Comparison of ENCODE assay signal across 17 cellular contexts in the genomic region with DNA sequence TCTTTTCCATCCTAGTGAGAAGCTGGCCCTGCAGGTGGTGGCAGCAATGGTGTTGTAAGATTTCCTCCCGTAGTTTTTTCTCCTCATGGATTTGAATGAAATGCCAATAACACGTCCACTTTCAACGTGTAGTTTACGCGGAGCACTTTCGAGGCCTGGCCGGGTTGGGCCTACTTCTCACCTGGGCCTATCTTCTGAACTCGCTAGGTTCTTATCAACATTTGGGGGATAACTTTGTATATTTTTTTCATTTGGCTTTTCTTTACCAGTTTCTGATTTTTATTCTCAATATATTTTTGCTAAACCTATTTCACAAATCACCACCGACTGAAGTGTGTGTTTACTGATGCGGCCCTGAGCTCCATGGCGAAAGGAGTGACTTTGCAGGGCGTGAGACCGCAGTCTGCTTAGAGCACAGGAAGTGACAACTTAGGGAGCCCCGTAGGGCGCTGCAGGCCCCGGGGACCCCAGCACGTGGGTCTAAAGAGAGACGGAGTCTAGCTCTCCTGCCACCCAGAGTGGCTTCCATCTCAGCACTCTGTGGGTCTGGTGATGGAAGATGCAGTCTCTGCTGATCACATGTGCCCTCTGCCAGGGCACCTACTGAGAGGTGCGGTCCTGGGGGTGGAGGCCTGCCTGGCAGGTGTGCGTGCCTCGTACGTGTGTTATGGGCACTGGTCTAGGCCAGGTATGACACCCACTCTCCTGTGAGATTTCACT. TPM values are rescaled to one million over a fixed set of nuclear protein-coding genes. Genes with fewer than 3 reads are reported as not detected.
A peak's percentile ranks its signal among the peaks of the same experiment; 100 is the strongest.
DNase-seq lines count a peak whose midpoint lies in the region; ATAC-seq and FAIRE-seq lines count a peak whose summit lies in the region.
"Had no signal": no experiment of that assay in that cellular context is flagged by ENCODE, and none has a peak within 500 bp of the region (broad histone marks: within the 10 kb centered on the region; RNA-seq: fewer than 3 reads in every experiment).

No MANE protein-coding gene starts in this region.

- no peaks in the 10 kb centered on the region for H3K9me3 ChIP-seq in small intestine (ENCODE audit: control insufficient read depth, low read depth)
- H3K9me3 ChIP-seq: gastroesophageal sphincter, lower lobe of right lung had no signal

- H3K36me3 Mint-ChIP-seq in activated naive CD4-positive, alpha-beta T cell treated with anti-CD3 and anti-CD28 coated beads, Interleukin-2, amount 50 U/mL, for 72 hours: peaks cover 10 to 35% of the 10 kb centered on the region in 2 donors
- H3K36me3 Mint-ChIP-seq in activated T-helper 17 cell treated with anti-CD3 and anti-CD28 coated beads, Interleukin-2, amount 50 U/mL, for 72 hours (ENCODE audit: low read depth): peaks cover 96% of the 10 kb centered on the region
- H3K36me3 Mint-ChIP-seq in stimulated activated naive B cell treated with anti-CD40 and anti-IgM and Interleukin-4, amounts not matched to agents 10 μg/mL and 1 μg/mL and 100 μg/mL, for 72 hours: peaks cover 53 to 63% of the 10 kb centered on the region in 2 donors

- DNase-seq in activated naive CD4-positive, alpha-beta T cell treated with anti-CD3 and anti-CD28 coated beads, Interleukin-2, amount 50 U/mL, for 72 hours (ENCODE audit: low spot score in 2 of 2): no peak
- DNase-seq in activated naive CD4-positive, alpha-beta T cell treated with Interleukin-2 at 50 U/mL for 16 hours: no peak
- DNase-seq in mesenteric fat pad (ENCODE audit: low spot score) (peak; percentile 78), NCI-H2196 treated with DMSO at 0.1 percent for 48 hours (lab: John Stamatoyannopoulos, UW; ENCODE audit: unreplicated experiment) (no peak), germinal center (ENCODE audit: low spot score) (no peak), small intestine (no peak)
- DNase-seq in stimulated activated naive B cell treated with anti-CD40 and anti-IgM and Interleukin-4, amounts not matched to agents 10 μg/mL and 1 μg/mL and 100 μg/mL, for 72 hours: no peak
- DNase-seq: EL, KBM-7, lower lobe of right lung, naive B cell, NCI-H1417 treated with DMSO at 0.1 percent for 48 hours, substantia nigra, T-cell had no signal

- no peak overlapping the region for H3K4me3 ChIP-seq in small intestine (ENCODE audit: low read depth in 1 of 2, low read length in 2 of 2)
- H3K4me3 ChIP-seq: gastroesophageal sphincter, lower lobe of right lung had no signal

- H3K9me3 Mint-ChIP-seq in activated naive CD4-positive, alpha-beta T cell treated with anti-CD3 and anti-CD28 coated beads, Interleukin-2, amount 50 U/mL, for 72 hours: no peaks in the 10 kb centered on the region
- H3K9me3 Mint-ChIP-seq in activated T-helper 17 cell treated with anti-CD3 and anti-CD28 coated beads, Interleukin-2, amount 50 U/mL, for 72 hours: no peaks in the 10 kb centered on the region
- no peaks in the 10 kb centered on the region for H3K9me3 Mint-ChIP-seq in stimulated activated naive B cell treated with anti-CD40 and anti-IgM and Interleukin-4, amounts not matched to agents 10 μg/mL and 1 μg/mL and 100 μg/mL, for 72 hours
- H3K9me3 Mint-ChIP-seq: naive B cell, T-cell had no signal

- H3K4me1 ChIP-seq in small intestine (ENCODE audit: control insufficient read depth in 2 of 2, insufficient read depth in 1 of 2, low read depth in 1 of 2, low read length in 1 of 2): no peaks in the 10 kb centered on the region
- H3K4me1 ChIP-seq: gastroesophageal sphincter had no signal

- no peaks in the 10 kb centered on the region for H3K27me3 ChIP-seq in small intestine (ENCODE audit: control insufficient read depth in 2 of 2, insufficient read depth in 2 of 2, low read length in 2 of 2)
- H3K27me3 ChIP-seq: gastroesophageal sphincter had no signal

- 88 to 89% (median 88%) methylated on average over 22 of the region's 22 CpGs for WGBS in small intestine, 3 donors

- H3K36me3 ChIP-seq in small intestine (ENCODE audit: control insufficient read depth in 2 of 2, insufficient read depth in 2 of 2, low read length in 2 of 2): peaks cover 16 to 18% of the 10 kb centered on the region in 2 donors

- no peak for FAIRE-seq in small intestine (lab: Jason Lieb, UNC)

- H3K4me3 Mint-ChIP-seq in activated T-helper 17 cell treated with anti-CD3 and anti-CD28 coated beads, Interleukin-2, amount 50 U/mL, for 72 hours: no peak overlapping the region
- H3K4me3 Mint-ChIP-seq in stimulated activated naive B cell treated with anti-CD40 and anti-IgM and Interleukin-4, amounts not matched to agents 10 μg/mL and 1 μg/mL and 100 μg/mL, for 72 hours: no peak overlapping the region
- H3K4me3 Mint-ChIP-seq: naive B cell, T-cell had no signal

- H3K4me1 Mint-ChIP-seq in activated T-helper 17 cell treated with anti-CD3 and anti-CD28 coated beads, Interleukin-2, amount 50 U/mL, for 72 hours: no peaks in the 10 kb centered on the region
- no peaks in the 10 kb centered on the region for H3K4me1 Mint-ChIP-seq in stimulated activated naive B cell treated with anti-CD40 and anti-IgM and Interleukin-4, amounts not matched to agents 10 μg/mL and 1 μg/mL and 100 μg/mL, for 72 hours
- H3K4me1 Mint-ChIP-seq: naive B cell, T-cell had no signal

- peak overlapping the region; percentile 63 to 78 for H3K27ac Mint-ChIP-seq in activated naive CD4-positive, alpha-beta T cell treated with anti-CD3 and anti-CD28 coated beads, Interleukin-2, amount 50 U/mL, for 72 hours
- peak overlapping the region; percentile 19 for H3K27ac Mint-ChIP-seq in activated T-helper 17 cell treated with anti-CD3 and anti-CD28 coated beads, Interleukin-2, amount 50 U/mL, for 72 hours
- peak overlapping the region; percentile 70 for H3K27ac Mint-ChIP-seq in stimulated activated naive B cell treated with anti-CD40 and anti-IgM and Interleukin-4, amounts not matched to agents 10 μg/mL and 1 μg/mL and 100 μg/mL, for 72 hours

- no peak overlapping the region for H3K27ac ChIP-seq in small intestine (ENCODE audit: low read depth in 1 of 2, low read length in 1 of 2)
- H3K27ac ChIP-seq: epithelial cell of prostate, gastroesophageal sphincter, lower lobe of right lung had no signal

- ATAC-seq in activated naive CD4-positive, alpha-beta T cell treated with anti-CD3 and anti-CD28 coated beads, Interleukin-2, amount 50 U/mL, for 72 hours: no peak
- no peak for ATAC-seq in activated T-helper 17 cell treated with anti-CD3 and anti-CD28 coated beads, Interleukin-2, amount 50 U/mL, for 72 hours (replicated peaks)
- ATAC-seq in stimulated activated naive B cell treated with anti-CD40 and anti-IgM and Interleukin-4, amounts not matched to agents 10 μg/mL and 1 μg/mL and 100 μg/mL, for 72 hours (replicated peaks): peak in 1 of 2 donors; percentile 8
- ATAC-seq: gastroesophageal sphincter, lower lobe of right lung, T-cell had no signal

- no peaks in the 10 kb centered on the region for H3K27me3 Mint-ChIP-seq in activated T-helper 17 cell treated with anti-CD3 and anti-CD28 coated beads, Interleukin-2, amount 50 U/mL, for 72 hours
- no peaks in the 10 kb centered on the region for H3K27me3 Mint-ChIP-seq in stimulated activated naive B cell treated with anti-CD40 and anti-IgM and Interleukin-4, amounts not matched to agents 10 μg/mL and 1 μg/mL and 100 μg/mL, for 72 hours
- H3K27me3 Mint-ChIP-seq: naive B cell, T-cell had no signal

RNA-seq across cellular contexts. Expression of a gene that starts 29.1 kb away (rescaled TPM):
- total RNA-seq in activated naive CD4-positive, alpha-beta T cell treated with anti-CD3 and anti-CD28 coated beads, Interleukin-2, amount 50 U/mL, for 72 hours: 10 to 100 TPM; 44.8 to 53.8 TPM
- total RNA-seq in activated T-helper 17 cell treated with anti-CD3 and anti-CD28 coated beads, Interleukin-2, amount 50 U/mL, for 72 hours: 10 to 100 TPM; 40.8 to 42.7 TPM
- 15.5 TPM for total RNA-seq in mesenteric fat pad
- 10 to 100 TPM; 12.7 to 23.3 (median 21.9) TPM for polyA plus RNA-seq in small intestine

Comparison
In these comparisons a context has a peak if more than half of its experiments do, and no peak if none do; other contexts are left out.
1. H3K27ac Mint-ChIP-seq: peak in every context shown above with its lines; median percentile 70 in activated naive CD4-positive, alpha-beta T cell treated with anti-CD3 and anti-CD28 coated beads, Interleukin-2, amount 50 U/mL, for 72 hours; 70 in stimulated activated naive B cell treated with anti-CD40 and anti-IgM and Interleukin-4, amounts not matched to agents 10 μg/mL and 1 μg/mL and 100 μg/mL, for 72 hours; 19 in activated T-helper 17 cell treated with anti-CD3 and anti-CD28 coated beads, Interleukin-2, amount 50 U/mL, for 72 hours.